Comparison of ENCODE assay signal across 8 cellular contexts in the genomic region with DNA sequence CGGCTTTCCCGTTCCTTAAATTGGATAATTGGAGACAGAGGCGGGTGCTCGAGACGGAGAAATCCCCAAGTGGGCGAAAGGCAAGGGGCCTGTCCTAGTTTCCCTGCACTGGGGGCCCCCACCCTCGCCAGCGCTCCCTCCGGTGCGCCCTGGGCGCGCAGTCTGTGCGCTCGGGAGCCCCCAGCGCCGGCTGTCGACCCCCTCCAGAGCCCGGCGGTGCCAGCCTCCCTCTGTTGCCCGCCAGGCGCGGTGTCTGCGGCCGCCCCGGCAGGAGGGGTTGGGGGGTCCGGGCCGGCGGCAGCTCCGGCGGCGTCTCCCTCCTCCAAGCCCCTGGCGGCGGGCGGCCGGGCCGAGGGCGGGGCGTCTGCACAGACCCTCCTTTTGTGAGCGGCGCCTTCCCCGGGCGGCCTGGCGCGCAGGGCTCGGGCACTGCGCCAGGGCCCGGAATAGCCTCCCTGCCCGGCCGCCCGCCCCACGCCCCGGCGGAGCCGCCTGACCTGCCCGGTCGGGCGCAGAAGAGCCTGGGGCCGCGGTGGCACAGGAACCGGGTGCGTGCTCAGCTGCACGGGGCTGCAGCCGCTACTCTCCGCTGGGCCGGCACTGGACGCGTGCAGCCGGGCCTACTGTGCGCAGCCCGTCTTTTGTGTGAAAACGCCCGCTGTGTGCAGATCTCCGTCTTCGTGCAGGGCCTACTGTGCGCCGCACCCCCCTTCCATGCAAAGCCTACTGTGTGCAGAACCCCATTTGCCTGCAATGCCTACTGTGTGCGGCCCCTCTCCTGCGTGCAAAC. TPM values are rescaled to one million over a fixed set of nuclear protein-coding genes. Genes with fewer than 3 reads are reported as not detected.
A peak's percentile ranks its signal among the peaks of the same experiment; 100 is the strongest.
DNase-seq lines count a peak whose midpoint lies in the region; ATAC-seq, FAIRE-seq and TF ChIP-seq lines count a peak whose summit lies in the region.

No MANE protein-coding gene starts in this region.

- H4K20me1 ChIP-seq in GM23248 (ENCODE audit: insufficient read depth): no peaks in the 10 kb centered on the region

- H3F3A ChIP-seq in GM23248 (ENCODE audit: insufficient read depth): peaks cover 26% of the 10 kb centered on the region

- no peak overlapping the region for H3K27ac Mint-ChIP-seq in activated B cell treated with CpG ODN at 0.5 μM for 24 hours

- peaks cover 74% of the 10 kb centered on the region for H3K4me1 Mint-ChIP-seq in activated B cell treated with CpG ODN at 0.5 μM for 24 hours

- POLR2A ChIA-PET in activated B cell treated with CpG ODN at 0.5 μM for 24 hours (lab: Charles Lee): interaction anchor here (0.7 to 9.8 kb wide), 2 partner anchors 12 to 145 kb away, joined by 3 to 83 read pairs; partner anchors contain the start of gene GADD45B

- no peaks in the 10 kb centered on the region for H3K9me2 ChIP-seq in GM23248 (ENCODE audit: insufficient read depth)

- peak overlapping the region; percentile 41 for H3K4me3 Mint-ChIP-seq in activated B cell treated with CpG ODN at 0.5 μM for 24 hours

- H3K9ac ChIP-seq in GM23248: peak overlapping the region; percentile 69

- peaks cover 28% of the 10 kb centered on the region for H3K27me3 Mint-ChIP-seq in activated B cell treated with CpG ODN at 0.5 μM for 24 hours

- H3K9me3 Mint-ChIP-seq in activated B cell treated with CpG ODN at 0.5 μM for 24 hours: no peaks in the 10 kb centered on the region

- ATAC-seq in activated B cell treated with CpG ODN at 0.5 μM for 24 hours (ENCODE audit: low read depth): no peak
- ATAC-seq in Right ventricle myocardium inferior: peak; percentile 87
- peak; percentile 60 to 81 (median 74) for ATAC-seq in pancreas
- no peak for ATAC-seq in HG02870 (IDR thresholded peaks at IDR 0.05; ENCODE audit: unreplicated experiment)
- ATAC-seq in GM21619 (IDR thresholded peaks at IDR 0.05; ENCODE audit: unreplicated experiment): no peak

- H3K4me3 ChIP-seq in AG10803 (ENCODE audit: low read length) (peak overlapping the region; percentile 34), GM23248 (peak overlapping the region; percentile 62), pancreas (peak overlapping the region in 2 of 4 donors; percentile 15 to 38)

- intact Hi-C loops in activated B cell treated with CpG ODN at 0.5 μM for 24 hours (cut with micrococcal nuclease): no loop called here
- intact Hi-C loops in Right ventricle myocardium inferior (cut with DNase I): no loop called here
- intact Hi-C loops in pancreas (cut with DNase I): no loop called here

- TF ChIP-seq CTCF in AG10803 (conservative IDR thresholded peaks at IDR 0.05; ENCODE audit: low read length): 0 out of 2 replicates have a peak, but pooled peaks have one; percentile 2
- TF ChIP-seq CTCF in activated B cell treated with CpG ODN at 0.5 μM for 24 hours (IDR thresholded peaks at IDR 0.05): no peak
- TF ChIP-seq CTCF in pancreas (IDR thresholded peaks at IDR 0.05): no peak

- H3K27me3 ChIP-seq in GM23248 (replicated peaks; ENCODE audit: insufficient read depth) (no peaks in the 10 kb centered on the region), pancreas (no peaks in the 10 kb centered on the region)

- peak; percentile 49 for DNase-seq in AG10803 (ENCODE audit: low read depth)
- DNase-seq in GM23248: peak; percentile 82
- DNase-seq in activated B cell treated with CpG ODN at 0.5 μM for 24 hours: peak; percentile 44
- DNase-seq in Right ventricle myocardium inferior (ENCODE audit: missing footprints): peak; percentile 82
- DNase-seq in pancreas: peak in 5 of 6 donors; percentile 72 to 92 (median 85)
- DNase-seq in cerebellar cortex (ENCODE audit: low spot score): no peak

- FAIRE-seq in pancreas (lab: Jason Lieb, UNC): no peak

- peaks cover 15% of the 10 kb centered on the region for H3K4me1 ChIP-seq in GM23248 (ENCODE audit: insufficient read depth)
- H3K4me1 ChIP-seq in pancreas: peaks cover 0 to 24% (median 10%) of the 10 kb centered on the region in 3 donors

- peak overlapping the region; percentile 77 for H3K4me2 ChIP-seq in GM23248 (ENCODE audit: unreplicated experiment)

- H3K36me3 Mint-ChIP-seq in activated B cell treated with CpG ODN at 0.5 μM for 24 hours (ENCODE audit: low read depth): no peaks in the 10 kb centered on the region

- H2AFZ ChIP-seq in GM23248: peak overlapping the region; percentile 62

- H3K36me3 ChIP-seq in GM23248 (ENCODE audit: low read depth) (no peaks in the 10 kb centered on the region), pancreas (no peaks in the 10 kb centered on the region)

- H3K79me2 ChIP-seq in GM23248 (ENCODE audit: insufficient read depth): no peaks in the 10 kb centered on the region

- CTCF ChIA-PET in activated B cell treated with CpG ODN at 0.5 μM for 24 hours (lab: Charles Lee): no interaction called here

- peak overlapping the region; percentile 2; the same call in 1 of the 2 replicates for H3K27ac ChIP-seq in GM23248
- H3K27ac ChIP-seq in pancreas: no peak overlapping the region

- in situ Hi-C loops in GM23248 (cut with MboI): loop anchor here (5.0 to 10.0 kb wide), 2 partner anchors 48 to 96 kb away; no protein-coding TSS in a partner anchor

- H3K9me3 ChIP-seq in GM23248 (ENCODE audit: low read depth) (no peaks in the 10 kb centered on the region), pancreas (no peaks in the 10 kb centered on the region)

- 6 to 7% methylated on average over 32 to 48 of the region's 78 CpGs for WGBS in GM23248 (ENCODE audit: low coverage in 1 of 2, low lambda C conversion rate in 2 of 2, missing lambda C conversion rate in 2 of 2), 2 experiments
- 11 to 13% methylated on average over 65 to 78 of the region's 78 CpGs for WGBS in pancreas, 2 donors

RNA-seq across cellular contexts. Expression of gene GADD45B, which starts 13.2 kb away (rescaled TPM):
- total RNA-seq in GM23248 (2014; rRNA removed; shearing (Covaris generic)): 89.7 TPM in 2 replicates
- polyA plus RNA-seq in GM23248 (2016; fragmentation: Nextera tagmentation; extraction: Ambion mirVana) (95.0 and 96.1 TPM in 2 replicates), pancreas (100 to 1,000 TPM; 182 to 237 TPM)
- total RNA-seq in activated B cell treated with CpG ODN at 0.5 μM for 24 hours (291 and 302 TPM in 2 replicates), Right ventricle myocardium inferior (39.8 TPM), pancreas (10 to 100 TPM; 20.4 to 58.8 (median 42.3) TPM)

RNA-seq across cellular contexts. Expression of gene LMNB2, which starts 32.4 kb away (rescaled TPM):
- 93.7 and 119 TPM in 2 replicates for total RNA-seq in GM23248 (2014; rRNA removed; shearing (Covaris generic))
- polyA plus RNA-seq in GM23248 (2016; fragmentation: Nextera tagmentation; extraction: Ambion mirVana): 25.2 and 25.9 TPM in 2 replicates
- total RNA-seq in activated B cell treated with CpG ODN at 0.5 μM for 24 hours: 36.4 and 39.2 TPM in 2 replicates
- 19.2 TPM for total RNA-seq in Right ventricle myocardium inferior
- 10 to 100 TPM in 3 of 6 donors, 1 to 10 TPM in 3; 3.9 to 14.8 (median 9.7) TPM for total RNA-seq in pancreas
- polyA plus RNA-seq in pancreas: 10 to 100 TPM in 1 of 2 donors, 1 to 10 TPM in 1; 5.2 to 11.9 TPM

Comparison
In these comparisons a context has a peak if more than half of its experiments do, and no peak if none do; other contexts are left out.
1. ATAC-seq: peak in Right ventricle myocardium inferior (single experiment) and pancreas (4 of 4); none in activated B cell treated with CpG ODN at 0.5 μM for 24 hours (single experiment), HG02870 (single experiment) and GM21619 (single experiment).